ENCODE assay signal across 1 cellular context in genomic region chr5:139560752-139561654, GRCh38.
TF ChIP-seq lines count a peak whose summit lies in the region.

TSS of gene UBE2D2 (plus strand) at chr5:139561339. CDS start at chr5:139561792, 453 bp downstream.

TF ChIP-seq in GM12878, 131 proteins besides CTCF, POLR2A, EP300 and RAD21 (continued from another document):
- TF ChIP-seq CHD2 (IDR thresholded peaks at IDR 0.05; ENCODE audit: borderline replicate concordance, low read depth, low read length) (peak; percentile 98), SIN3A (IDR thresholded peaks at IDR 0.05; ENCODE audit: low read depth, low read length) (peak; percentile 39; the same call in 1 of the 2 replicates), FOXK2 (IDR thresholded peaks at IDR 0.05) (no peak), ATF7 (IDR thresholded peaks at IDR 0.05; ENCODE audit: low read depth) (peak; percentile 56), CEBPB (IDR thresholded peaks at IDR 0.05; ENCODE audit: borderline replicate concordance in 1 of 2, low read depth in 2 of 2, low read length in 2 of 2) (no peak), RELA (IDR thresholded peaks at IDR 0.05; ENCODE audit: borderline replicate concordance, partially characterized antibody) (peak; percentile 53), BRCA1 (IDR thresholded peaks at IDR 0.05; ENCODE audit: low read depth, low read length) (peak; percentile 84), CBFB (IDR thresholded peaks at IDR 0.05; ENCODE audit: low read depth) (peak; percentile 54; the same call in 1 of the 2 replicates), RUNX3 (IDR thresholded peaks at IDR 0.05; ENCODE audit: low read length) (peak; percentile 55), USF1 (IDR thresholded peaks at IDR 0.05; ENCODE audit: borderline replicate concordance, extremely low read length, insufficient read depth, low read depth, low read length) (no peak), TBL1XR1 (IDR thresholded peaks at IDR 0.05; ENCODE audit: low read depth, low read length) (no peak), BMI1 (IDR thresholded peaks at IDR 0.05; ENCODE audit: borderline replicate concordance) (no peak), CHD4 (IDR thresholded peaks at IDR 0.05) (no peak), POLR2AphosphoS2 (IDR thresholded peaks at IDR 0.05; ENCODE audit: low read depth, low read length) (peak; percentile 83; the same call in 1 of the 2 replicates), FOXM1 (IDR thresholded peaks at IDR 0.05; ENCODE audit: low read depth, low read length) (no peak), SMARCA5 (IDR thresholded peaks at IDR 0.05) (0 out of 2 replicates have a peak, but pooled peaks have one; percentile 26), MYC (IDR thresholded peaks at IDR 0.05; ENCODE audit: insufficient read depth, insufficient read length, insufficient replicate concordance, low read length, severe bottlenecking) (peak; percentile 66), IKZF2 (IDR thresholded peaks at IDR 0.05) (peak; percentile 36; a peak in 1 of 4 replicates), CUX1 (IDR thresholded peaks at IDR 0.05; ENCODE audit: insufficient replicate concordance, low read depth, low read length) (peak; percentile 46), IRF5 (IDR thresholded peaks at IDR 0.05; ENCODE audit: borderline replicate concordance) (peak; percentile 63; the same call in 1 of the 2 replicates), GATAD2B (conservative IDR thresholded peaks at IDR 0.05; ENCODE audit: low read depth) (peak; percentile 33), HCFC1 (IDR thresholded peaks at IDR 0.05; ENCODE audit: low read length) (peak; percentile 42; the same call in 1 of the 2 replicates), EZH2 (IDR thresholded peaks at IDR 0.05; ENCODE audit: borderline replicate concordance, control insufficient read depth, low read depth, low read length) (no peak), TARDBP (IDR thresholded peaks at IDR 0.05; ENCODE audit: borderline replicate concordance) (peak; percentile 63; the same call in 1 of the 2 replicates), CREM (IDR thresholded peaks at IDR 0.05; ENCODE audit: low read depth) (peak; percentile 63; the same call in 1 of the 2 replicates), NBN (IDR thresholded peaks at IDR 0.05) (0 out of 2 replicates have a peak, but pooled peaks have one; percentile 52), SRF (IDR thresholded peaks at IDR 0.05; ENCODE audit: low read depth in 2 of 2, low read length in 2 of 2) (0 out of 4 replicates have a peak, but pooled peaks have one; percentile 18 to 29), EGR1 (IDR thresholded peaks at IDR 0.05; ENCODE audit: borderline replicate concordance in 1 of 2, low read depth in 2 of 2, low read length in 2 of 2) (peak; percentile 15 to 92; a peak in 1 of 3 replicates), SKIL (IDR thresholded peaks at IDR 0.05; ENCODE audit: low read depth, poor library complexity, severe bottlenecking) (no peak), MAX (IDR thresholded peaks at IDR 0.05; ENCODE audit: low read depth, low read length) (peak; percentile 67; the same call in 1 of the 2 replicates), IRF3 (IDR thresholded peaks at IDR 0.05) (no peak), ZSCAN29 (IDR thresholded peaks at IDR 0.05) (no peak), ZNF592 (IDR thresholded peaks at IDR 0.05) (0 out of 2 replicates have a peak, but pooled peaks have one; percentile 14), ZBED1 (IDR thresholded peaks at IDR 0.05; ENCODE audit: borderline replicate concordance) (peak; percentile 59; the same call in 1 of the 2 replicates), ZNF217 (IDR thresholded peaks at IDR 0.05) (no peak), PML (IDR thresholded peaks at IDR 0.05; ENCODE audit: low read length) (peak; percentile 93)
